8 cellular contexts compared by ENCODE assay signal in genomic region chr17:31313982-31314787, GRCh38. TPM values are rescaled to one million over a fixed set of nuclear protein-coding genes. Genes with fewer than 3 reads are reported as not detected.
A peak's percentile ranks its signal among the peaks of the same experiment; 100 is the strongest.
DNase-seq lines count a peak whose midpoint lies in the region; ATAC-seq, FAIRE-seq and TF ChIP-seq lines count a peak whose summit lies in the region.

Gene EVI2B, minus strand, starts transcription at chr17:31314054. Its CDS starts 8,445 bp downstream, at chr17:31305609.

- H3K4me1 ChIP-seq in kidney (ENCODE audit: control insufficient read depth in 1 of 2, insufficient read depth in 1 of 2, low read depth in 1 of 2, low read length in 2 of 2) = no peaks in the 10 kb centered on the region

- H3K4me3 ChIP-seq in kidney (ENCODE audit: low read length in 2 of 2) = no peak within 1 kb of the TSS

- no peak within 1 kb of the TSS for H3K27ac ChIP-seq in kidney (ENCODE audit: low read depth in 2 of 2, low read length in 2 of 2)

- intact Hi-C loops in kidney (cut with DNase I) = no loop called here

- no peak for ATAC-seq in GM21529 (IDR thresholded peaks at IDR 0.05; ENCODE audit: unreplicated experiment)

- DNase-seq in activated CD4-positive, alpha-beta T cell treated with anti-CD3 and anti-CD28 coated beads for 4 hours = peak; percentile 13 to 37
- no peak for DNase-seq in activated CD4-positive, alpha-beta T cell treated with anti-CD3 and anti-CD28 coated beads, Interleukin-2, amount 50 U/mL, for 48 hours
- peak; percentile 41 for DNase-seq in NCI-H69 (lab: John Stamatoyannopoulos, UW)
- peak; percentile 65 for DNase-seq in central memory CD4-positive, alpha-beta T cell
- peak; percentile 55 for DNase-seq in pons (ENCODE audit: low spot score)
- DNase-seq in activated CD4-positive, CD25-positive, alpha-beta regulatory T cell (lab: John Stamatoyannopoulos, UW) = no peak
- no peak for DNase-seq in kidney

- no peak for FAIRE-seq in kidney (lab: Jason Lieb, UNC)

- no peaks in the 10 kb centered on the region for H3K9me3 ChIP-seq in kidney (ENCODE audit: control insufficient read depth in 1 of 2, low read length in 2 of 2)

- no peak within 1 kb of the TSS for H3K9ac ChIP-seq in kidney (ENCODE audit: low read length in 2 of 2)

- no peaks in the 10 kb centered on the region for H3K36me3 ChIP-seq in kidney (ENCODE audit: control insufficient read depth in 1 of 2, insufficient read depth in 2 of 2, low read length in 2 of 2)

- no peak for TF ChIP-seq CTCF in kidney (IDR thresholded peaks at IDR 0.05; ENCODE audit: borderline replicate concordance, extremely low read depth, insufficient read depth)

RNA-seq across cellular contexts. Expression of gene EVI2B, which starts in this region (rescaled TPM):
- 16.5 TPM for total RNA-seq in kidney
- 2.0 TPM for polyA plus RNA-seq in kidney (ENCODE audit: insufficient read depth, low read depth, low replicate concordance)

Comparison
In these comparisons a context has a peak if more than half of its experiments do, and no peak if none do; other contexts are left out.
1. DNase-seq: peak in activated CD4-positive, alpha-beta T cell treated with anti-CD3 and anti-CD28 coated beads for 4 hours (2 of 2), NCI-H69 (single experiment), central memory CD4-positive, alpha-beta T cell (single experiment) and pons (single experiment); none in activated CD4-positive, alpha-beta T cell treated with anti-CD3 and anti-CD28 coated beads, Interleukin-2, amount 50 U/mL, for 48 hours (0 of 2), activated CD4-positive, CD25-positive, alpha-beta regulatory T cell (0 of 4) and kidney (single experiment).